ENCODE assay signal across 11 cellular contexts in the genomic region with DNA sequence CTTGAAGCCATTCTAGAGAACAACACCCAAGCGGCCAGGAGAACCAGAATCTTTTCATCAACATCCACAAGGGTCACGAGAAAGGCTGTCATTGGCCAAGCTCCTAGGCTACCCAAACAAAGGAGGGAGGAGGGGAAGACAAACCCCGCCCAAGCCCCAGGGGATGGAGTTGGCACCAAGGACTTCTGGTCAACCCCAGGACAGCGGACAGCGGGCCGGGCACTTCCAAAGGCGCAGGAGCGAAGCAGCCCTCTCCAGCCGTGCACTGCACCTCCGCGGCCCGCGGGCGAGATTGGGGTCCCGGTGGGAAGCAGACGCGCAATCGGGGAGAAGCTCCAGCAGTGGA. TPM values are rescaled to one million over a fixed set of nuclear protein-coding genes. Genes with fewer than 3 reads are reported as not detected.
DNase-seq lines count a peak whose midpoint lies in the region; ATAC-seq, FAIRE-seq and TF ChIP-seq lines count a peak whose summit lies in the region.
"Had no signal": no experiment of that assay in that cellular context is flagged by ENCODE, and none has a peak within 500 bp of the region (broad histone marks: within the 10 kb centered on the region; RNA-seq: fewer than 3 reads in every experiment).

A gene (plus strand): TSS at position 192 of the 346 bp plus-strand sequence. CDS start 395 bp downstream, outside the sequence.

- H3K36me3 Mint-ChIP-seq in nephron progenitor cell (ENCODE audit: low read depth) = no peaks in the 10 kb centered on the region

- no peak within 1 kb of the TSS for H3K27ac Mint-ChIP-seq in nephron progenitor cell

- TF ChIP-seq POLR2A in A549 (IDR thresholded peaks at IDR 0.05; ENCODE audit: low read length) = no peak

- no peaks in the 10 kb centered on the region for H3K4me1 Mint-ChIP-seq in nephron progenitor cell

- H2AFZ ChIP-seq in fibroblast of lung (ENCODE audit: low read length) = no peak within 1 kb of the TSS

- TF ChIP-seq CTCF in A549 (IDR thresholded peaks at IDR 0.05) = no peak
- TF ChIP-seq CTCF in fibroblast of lung (conservative IDR thresholded peaks at IDR 0.05 in 1 of 2, IDR thresholded peaks at IDR 0.05 in 1 of 2; ENCODE audit: low read depth in 1 of 2, low read length in 2 of 2) = no peak
- TF ChIP-seq CTCF in nephron progenitor cell (IDR thresholded peaks at IDR 0.05) = no peak

- ATAC-seq in A549 = no peak
- ATAC-seq: K562 had no signal

- peak within 1 kb of the TSS; percentile 46 for H3K4me3 ChIP-seq in A549
- peak within 1 kb of the TSS in 2 of 4 experiments; percentile 35 to 59 for H3K4me3 ChIP-seq in fibroblast of lung (replicated peaks in 1 of 4; ENCODE audit: control extremely low read depth in 1 of 4, insufficient read depth in 1 of 4, low read depth in 3 of 4, low read length in 4 of 4)
- H3K4me3 ChIP-seq: K562 had no signal

- H3K36me3 ChIP-seq in fibroblast of lung (ENCODE audit: control insufficient read depth, insufficient read depth, low read length) = no peaks in the 10 kb centered on the region

- H3K4me2 ChIP-seq in A549 (peak within 1 kb of the TSS; percentile 88), fibroblast of lung (ENCODE audit: extremely low read depth, insufficient read depth, low read length) (peak within 1 kb of the TSS; percentile 25)

- H3K27me3 Mint-ChIP-seq in nephron progenitor cell (ENCODE audit: low read depth, poor library complexity) = peaks cover 94% of the 10 kb centered on the region

- TF ChIP-seq RAD21 in A549 (conservative IDR thresholded peaks at IDR 0.05 in 1 of 2, IDR thresholded peaks at IDR 0.05 in 1 of 2) = no peak

- H3K27me3 ChIP-seq in fibroblast of lung (ENCODE audit: control insufficient read depth, insufficient read depth, low read length) = peaks cover 38% of the 10 kb centered on the region

- FAIRE-seq in A549 (lab: Jason Lieb, UNC) = no peak
- FAIRE-seq: K562 had no signal

- peak within 1 kb of the TSS; percentile 74 for H3K4me3 Mint-ChIP-seq in nephron progenitor cell

- CTCF ChIA-PET in A549 (lab: Yijun Ruan, JAX) = interaction anchor here (0.5 kb wide), 1 partner anchor 1360 kb away, joined by 3 read pairs; no protein-coding TSS in a partner anchor

- H3K79me2 ChIP-seq in fibroblast of lung (ENCODE audit: control insufficient read depth, insufficient read depth, low read length) = no peaks in the 10 kb centered on the region

- H3K27ac ChIP-seq in A549 = peak within 1 kb of the TSS in 1 of 2 experiments; percentile 62; a peak in 1 of 6 replicates
- no peak within 1 kb of the TSS for H3K27ac ChIP-seq in fibroblast of lung (ENCODE audit: insufficient read depth, low read length)

- H4K20me1 ChIP-seq in fibroblast of lung (ENCODE audit: control insufficient read depth, extremely low read depth, insufficient read depth, low read length) = no peaks in the 10 kb centered on the region

- H3K9ac ChIP-seq in fibroblast of lung (ENCODE audit: insufficient read depth, low read length) = peak within 1 kb of the TSS; percentile 7

- DNase-seq in A549 (ENCODE audit: low read depth in 1 of 2, low spot score in 1 of 2) (no peak), M059J (ENCODE audit: low read depth) (peak; percentile 26), fibroblast of lung (ENCODE audit: low read depth in 2 of 2) (no peak), nephron progenitor cell (peak; percentile 40), cerebellar cortex (ENCODE audit: low spot score) (no peak), NCI-H526 treated with DMSO at 0.1 percent for 48 hours (lab: John Stamatoyannopoulos, UW) (no peak), SHP77 treated with DMSO at 0.1 percent for 48 hours (lab: John Stamatoyannopoulos, UW) (no peak), D341Med (ENCODE audit: low spot score) (no peak)
- DNase-seq: nucleus accumbens had no signal

- no peaks in the 10 kb centered on the region for H3K9me3 ChIP-seq in A549
- H3K9me3 ChIP-seq in fibroblast of lung (ENCODE audit: control insufficient read depth, insufficient read depth, low read depth, low read length) = no peaks in the 10 kb centered on the region

- H3K4me1 ChIP-seq in A549 (no peaks in the 10 kb centered on the region), fibroblast of lung (ENCODE audit: control insufficient read depth, extremely low read depth, insufficient read depth, low read length) (no peaks in the 10 kb centered on the region)

- WGBS in A549 (ENCODE audit: missing lambda C conversion rate) = 85% methylated on average over 6 of the region's 18 CpGs

- no peak for TF ChIP-seq EP300 in A549 (IDR thresholded peaks at IDR 0.05)

- POLR2A ChIA-PET in A549 (lab: Yijun Ruan, JAX) = no interaction called here

- peaks cover 7% of the 10 kb centered on the region for H3K9me3 Mint-ChIP-seq in nephron progenitor cell

TF ChIP-seq in A549, 52 proteins besides CTCF, POLR2A, EP300 and RAD21:
- TF ChIP-seq HOXA7 (CRISPR knock-in tag; IDR thresholded peaks at IDR 0.05) = no peak
- TF ChIP-seq JUNB (IDR thresholded peaks at IDR 0.05) = no peak
- no peak for TF ChIP-seq HEYL (CRISPR knock-in tag; IDR thresholded peaks at IDR 0.05)
- no peak for TF ChIP-seq CBX2 (IDR thresholded peaks at IDR 0.05; ENCODE audit: borderline replicate concordance, low read depth)
- no peak for TF ChIP-seq BHLHE40 (IDR thresholded peaks at IDR 0.05; ENCODE audit: low read depth, low read length)
- no peak for TF ChIP-seq NFE2L2 (conservative IDR thresholded peaks at IDR 0.05; ENCODE audit: low read length)
- TF ChIP-seq CBX8 (IDR thresholded peaks at IDR 0.05) = no peak
- TF ChIP-seq RNF2 (IDR thresholded peaks at IDR 0.05; ENCODE audit: borderline replicate concordance, low read depth) = no peak
- no peak for TF ChIP-seq NR3C1 (IDR thresholded peaks at IDR 0.05)
- no peak for TF ChIP-seq KDM1A (IDR thresholded peaks at IDR 0.05; ENCODE audit: low read depth)
- TF ChIP-seq, protein P1, sequence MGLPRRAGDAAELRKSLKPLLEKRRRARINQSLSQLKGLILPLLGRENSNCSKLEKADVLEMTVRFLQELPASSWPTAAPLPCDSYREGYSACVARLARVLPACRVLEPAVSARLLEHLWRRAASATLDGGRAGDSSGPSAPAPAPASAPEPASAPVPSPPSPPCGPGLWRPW (IDR thresholded peaks at IDR 0.05) = no peak
- no peak for TF ChIP-seq EHMT2 (IDR thresholded peaks at IDR 0.05; ENCODE audit: low read depth)
- TF ChIP-seq KDM5A (IDR thresholded peaks at IDR 0.05) = no peak
- TF ChIP-seq RFX5 (IDR thresholded peaks at IDR 0.05) = no peak
- no peak for TF ChIP-seq FOSL2 (IDR thresholded peaks at IDR 0.05)
- no peak for TF ChIP-seq FOSL2 (CRISPR knock-in tag; IDR thresholded peaks at IDR 0.05)

RNA-seq across cellular contexts. Expression of the gene that starts here (rescaled TPM):
- 0.01 and 0.04 TPM in 2 replicates for polyA plus RNA-seq in A549 (2011; rRNA removed)
- polyA plus RNA-seq in A549 (2012; cell fraction: cytosol; rRNA removed) = 0.01 TPM in 2 replicates
- not detected in 2 replicates for polyA plus RNA-seq in A549 (2012; cell fraction: nucleus; rRNA removed)
- 0.04 to 0.08 TPM (median 0.07 TPM) in 3 replicates for polyA plus RNA-seq in A549 (2017; fragmentation: RNase III; extraction: RNeasy Plus Mini Kit Qiagen cat#74134 plus additional on column Dnase treatment)
- not detected in 2 replicates for polyA minus RNA-seq in A549 (2011; rRNA and poly(A)+ RNA removed)
- 0.02 and 0.25 TPM in 2 replicates for total RNA-seq in M059J (2014; rRNA removed; shearing (Covaris generic))
- 1.8 and 5.3 TPM in 2 replicates for total RNA-seq in fibroblast of lung
- polyA plus RNA-seq in fibroblast of lung = 2.0 and 2.4 TPM in 2 replicates
- polyA plus RNA-seq in fibroblast of lung (2012) = 7.2 and 7.8 TPM in 2 replicates
- 1.1 and 2.1 TPM in 2 replicates for polyA minus RNA-seq in fibroblast of lung (ENCODE audit: low replicate concordance)
- total RNA-seq: K562, SK-MEL-5 had no signal
- polyA plus RNA-seq: K562 had no signal

Comparison
In these comparisons a context has a peak if more than half of its experiments do, and no peak if none do; other contexts are left out.
1. Peak in DNase-seq in M059J; RNA of the gene not detected or under 1 TPM.